In genomic region chr2:113325161-113325731, GRCh38 we compare ENCODE assay signal across 8 cellular contexts. TPM values are rescaled to one million over a fixed set of nuclear protein-coding genes. Genes with fewer than 3 reads are reported as not detected.
DNase-seq lines count a peak whose midpoint lies in the region; ATAC-seq and TF ChIP-seq lines count a peak whose summit lies in the region.
"Not testable (repeated sequence)": the region's sequence is repeated elsewhere in the genome, so short reads cannot be mapped to it uniquely, and the experiment has no call there.

No MANE protein-coding gene starts in this region.

- not testable (repeated sequence) for TF ChIP-seq CTCF in WERI-Rb-1 (IDR thresholded peaks at IDR 0.05; ENCODE audit: low read depth, low read length); MCF 10A (IDR thresholded peaks at IDR 0.05; ENCODE audit: unreplicated experiment); foreskin keratinocyte (conservative IDR thresholded peaks at IDR 0.05); left lung (IDR thresholded peaks at IDR 0.05); progenitor cell of endocrine pancreas (IDR thresholded peaks at IDR 0.05; ENCODE audit: unreplicated experiment)

- POLR2A ChIA-PET in MCF 10A (lab: Yijun Ruan, JAX), result interaction anchor here (1.5 to 1.7 kb wide), 3 partner anchors 15 to 84 kb away, joined by 6 to 9 read pairs (median 7); no protein-coding TSS in a partner anchor

- not testable (repeated sequence) for H3K36me3 Mint-ChIP-seq in MCF 10A (ENCODE audit: insufficient read depth, unreplicated experiment); progenitor cell of endocrine pancreas (ENCODE audit: insufficient read depth)

- not testable (repeated sequence) for H3K9me3 ChIP-seq in WERI-Rb-1 (ENCODE audit: severe bottlenecking); left lung

- H3K4me3 Mint-ChIP-seq in MCF 10A (ENCODE audit: unreplicated experiment) (peak overlapping the region; percentile 91), progenitor cell of endocrine pancreas (ENCODE audit: low read depth) (peak overlapping the region; percentile 69)

- CTCF ChIA-PET in MCF 10A (lab: Yijun Ruan, JAX), result interaction anchor here (1.2 kb wide), 1 partner anchor 12 kb away, joined by 3 read pairs; no protein-coding TSS in a partner anchor

- H3K4me3 ChIP-seq in WERI-Rb-1 (ENCODE audit: low read depth, low read length), result peak overlapping the region; percentile 45
- peak overlapping the region; percentile 24 to 36 for H3K4me3 ChIP-seq in left lung
- peak overlapping the region; percentile 50 for H3K4me3 ChIP-seq in urinary bladder (ENCODE audit: low read depth, low read length)

- DNase-seq in ELR (ENCODE audit: low read depth), result peak; percentile 28
- DNase-seq in NCI-H2171 treated with DMSO at 0.1 percent for 48 hours (lab: John Stamatoyannopoulos, UW), result peak; percentile 86
- peak; percentile 22 for DNase-seq in WERI-Rb-1
- DNase-seq in MCF 10A (ENCODE audit: unreplicated experiment), result peak; percentile 37
- DNase-seq in foreskin keratinocyte; left lung; progenitor cell of endocrine pancreas (ENCODE audit: low spot score, unreplicated experiment): not testable (repeated sequence)

- H3K36me3 ChIP-seq in WERI-Rb-1; left lung; urinary bladder (ENCODE audit: insufficient read depth): not testable (repeated sequence)

- ATAC-seq in foreskin keratinocyte (peak; percentile 8), left lung (peak; percentile 24)

- H3K27me3 ChIP-seq in WERI-Rb-1 (ENCODE audit: insufficient read depth, low read depth, severe bottlenecking); foreskin keratinocyte; left lung: not testable (repeated sequence)

- WGBS in urinary bladder, result 13% methylated on average over 14 of the region's 14 CpGs

- H3K4me1 Mint-ChIP-seq in MCF 10A (ENCODE audit: insufficient read depth, unreplicated experiment) (peaks cover 40% of the 10 kb centered on the region), progenitor cell of endocrine pancreas (ENCODE audit: low read depth) (peaks cover 26% of the 10 kb centered on the region)

- H3K27ac Mint-ChIP-seq in MCF 10A (ENCODE audit: low read depth, unreplicated experiment) (peak overlapping the region; percentile 21), progenitor cell of endocrine pancreas (peak overlapping the region; percentile 54)

- H3K4me1 ChIP-seq in foreskin keratinocyte, result peaks cover 22% of the 10 kb centered on the region
- H3K4me1 ChIP-seq in left lung; urinary bladder (ENCODE audit: insufficient read depth): not testable (repeated sequence)

- H3K27ac ChIP-seq in WERI-Rb-1 (peak overlapping the region; percentile 75), foreskin keratinocyte (peak overlapping the region; percentile 34), left lung (peak overlapping the region; percentile 39 to 65)
- not testable (repeated sequence) for H3K27ac ChIP-seq in urinary bladder (ENCODE audit: low read depth)

- not testable (repeated sequence) for H3K9me3 Mint-ChIP-seq in MCF 10A (ENCODE audit: unreplicated experiment); progenitor cell of endocrine pancreas (ENCODE audit: low read depth)

- BruUV-seq in MCF 10A (replicated peaks; lab: Mats Ljungman, UMichigan), result TSS peak; percentile 42

- H3K27me3 Mint-ChIP-seq in MCF 10A (ENCODE audit: insufficient read depth, unreplicated experiment), result not testable (repeated sequence)
- peaks cover 46% of the 10 kb centered on the region for H3K27me3 Mint-ChIP-seq in progenitor cell of endocrine pancreas

- intact Hi-C loops in MCF 10A (cut with micrococcal nuclease), result loop anchor here (2.0 kb wide), 1 partner anchor 76 kb away; no protein-coding TSS in a partner anchor
- intact Hi-C loops in left lung (cut with DNase I), result not testable (repeated sequence)

RNA-seq across cellular contexts. Expression of gene PAX8, which starts 46.5 kb away (rescaled TPM):
- total RNA-seq in MCF 10A (2022), result 2.4 TPM in 2 replicates
- 5.6 and 7.0 TPM in 2 replicates for total RNA-seq in foreskin keratinocyte
- polyA plus RNA-seq in foreskin keratinocyte, result 4.5 and 5.7 TPM in 2 replicates
- total RNA-seq in left lung, result 1 to 10 TPM; 2.6 to 4.8 TPM
- total RNA-seq in progenitor cell of endocrine pancreas, result 3.9 and 8.4 TPM in 2 replicates
- 0.26 TPM for total RNA-seq in urinary bladder
- polyA plus RNA-seq in urinary bladder, result 0.19 TPM
